13 cellular contexts compared by ENCODE assay signal in the genomic region with DNA sequence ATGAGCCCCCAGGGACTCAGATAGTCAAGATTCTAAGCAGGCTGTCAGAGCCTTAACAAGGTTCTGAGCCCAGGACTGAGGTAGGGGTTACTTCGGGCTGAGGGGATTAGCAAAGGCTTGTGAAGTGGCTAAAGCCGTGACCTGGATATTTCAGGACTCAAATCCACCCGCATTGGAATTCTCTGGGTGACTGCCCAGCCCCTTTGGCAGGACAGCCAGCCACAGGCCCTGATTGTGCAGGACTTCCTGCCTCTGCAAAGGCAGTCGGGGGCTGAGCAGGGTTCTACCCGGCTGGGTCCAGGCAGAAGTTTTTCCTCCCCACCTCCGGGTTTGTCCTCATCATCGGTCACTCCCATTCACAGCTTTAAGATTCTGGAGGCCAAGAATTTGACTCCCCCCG. TPM values are rescaled to one million over a fixed set of nuclear protein-coding genes. Genes with fewer than 3 reads are reported as not detected.
DNase-seq lines count a peak whose midpoint lies in the region; ATAC-seq and TF ChIP-seq lines count a peak whose summit lies in the region.
"Had no signal": no experiment of that assay in that cellular context is flagged by ENCODE, and none has a peak within 500 bp of the region (broad histone marks: within the 10 kb centered on the region; RNA-seq: fewer than 3 reads in every experiment).

A gene with protein sequence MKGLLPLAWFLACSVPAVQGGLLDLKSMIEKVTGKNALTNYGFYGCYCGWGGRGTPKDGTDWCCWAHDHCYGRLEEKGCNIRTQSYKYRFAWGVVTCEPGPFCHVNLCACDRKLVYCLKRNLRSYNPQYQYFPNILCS (plus strand): TSS at position 263 of the 400 bp plus-strand sequence. CDS start 14,637 bp downstream, outside the sequence.

- peaks cover 0 to 8% of the 10 kb centered on the region in 2 donors for H3K27me3 Mint-ChIP-seq in natural killer cell treated with Interleukin-12 subunit alpha and Interleukin-12 subunit beta and Interleukin-15 and Interleukin-18, amount 100 ng/mL, for 72 hours
- H3K27me3 Mint-ChIP-seq: activated naive CD8-positive, alpha-beta T cell; B cell; IgD-negative memory B cell; naive B cell had no signal

- H3K4me1 Mint-ChIP-seq in natural killer cell treated with Interleukin-12 subunit alpha and Interleukin-12 subunit beta and Interleukin-15 and Interleukin-18, amount 100 ng/mL, for 72 hours (ENCODE audit: low read depth in 2 of 2), result no peaks in the 10 kb centered on the region
- H3K4me1 Mint-ChIP-seq: activated CD4-positive, alpha-beta T cell treated with anti-CD3 and anti-CD28 coated beads, Interleukin-2, amount 10 ng/mL, durations not matched to agents 24 days and 14 days had no signal

- no peak within 1 kb of the TSS for H3K4me3 Mint-ChIP-seq in natural killer cell treated with Interleukin-12 subunit alpha and Interleukin-12 subunit beta and Interleukin-15 and Interleukin-18, amount 100 ng/mL, for 72 hours
- H3K4me3 Mint-ChIP-seq: activated CD4-positive, alpha-beta T cell treated with anti-CD3 and anti-CD28 coated beads, Interleukin-2, amount 10 ng/mL, durations not matched to agents 24 days and 14 days; activated naive CD8-positive, alpha-beta T cell; B cell; IgD-negative memory B cell had no signal

- in situ Hi-C loops in brain microvascular endothelial cell (cut with HindIII; ENCODE audit: low pct_ligation_motif_present, low sequenced_read_pairs), result no loop called here

- no peaks in the 10 kb centered on the region for H3K27me3 ChIP-seq in BLaER1 treated with 17β-estradiol and CSF1 and Interleukin-3, amounts not matched to agents 10 nM and 100 nM
- H3K27me3 ChIP-seq in rectal smooth muscle tissue (ENCODE audit: control insufficient read depth, insufficient read depth, low read length), result no peaks in the 10 kb centered on the region
- no peaks in the 10 kb centered on the region for H3K27me3 ChIP-seq in brain microvascular endothelial cell (replicated peaks)

- TF ChIP-seq CTCF in brain microvascular endothelial cell (IDR thresholded peaks at IDR 0.05; ENCODE audit: low read depth, low read length, missing control alignments), result no peak

- DNase-seq in caudate nucleus (lab: John Stamatoyannopoulos, UW) (peak in 33 of 61 donors; percentile 4 to 75 (median 30)), iris pigment epithelial cell (ENCODE audit: low read depth) (peak; percentile 19), brain microvascular endothelial cell (no peak), NCI-H146 (lab: John Stamatoyannopoulos, UW) (no peak), SHP77 (lab: John Stamatoyannopoulos, UW) (no peak)
- no peak for DNase-seq in natural killer cell treated with Interleukin-12 subunit alpha and Interleukin-12 subunit beta and Interleukin-15 and Interleukin-18, amount 100 ng/mL, for 72 hours (ENCODE audit: low spot score)
- DNase-seq: activated CD4-positive, alpha-beta T cell treated with anti-CD3 and anti-CD28 coated beads, Interleukin-2, amount 10 ng/mL, durations not matched to agents 24 days and 14 days; naive B cell had no signal

- H3K4me3 ChIP-seq in BLaER1 treated with 17β-estradiol and CSF1 and Interleukin-3, amounts not matched to agents 10 nM and 100 nM, result no peak within 1 kb of the TSS
- peak within 1 kb of the TSS; percentile 61 for H3K4me3 ChIP-seq in rectal smooth muscle tissue (ENCODE audit: low read length)
- H3K4me3 ChIP-seq in brain microvascular endothelial cell (ENCODE audit: low read depth, low read length), result no peak within 1 kb of the TSS

- no peaks in the 10 kb centered on the region for H3K9me3 Mint-ChIP-seq in natural killer cell treated with Interleukin-12 subunit alpha and Interleukin-12 subunit beta and Interleukin-15 and Interleukin-18, amount 100 ng/mL, for 72 hours
- H3K9me3 Mint-ChIP-seq: activated CD4-positive, alpha-beta T cell treated with anti-CD3 and anti-CD28 coated beads, Interleukin-2, amount 10 ng/mL, durations not matched to agents 24 days and 14 days; IgD-negative memory B cell; naive B cell had no signal

- ATAC-seq in natural killer cell treated with Interleukin-12 subunit alpha and Interleukin-12 subunit beta and Interleukin-15 and Interleukin-18, amount 100 ng/mL, for 72 hours, result no peak

- no peaks in the 10 kb centered on the region for H3K36me3 ChIP-seq in BLaER1 treated with 17β-estradiol and CSF1 and Interleukin-3, amounts not matched to agents 10 nM and 100 nM
- no peaks in the 10 kb centered on the region for H3K36me3 ChIP-seq in rectal smooth muscle tissue (ENCODE audit: control insufficient read depth, insufficient read depth, low read length)
- H3K36me3 ChIP-seq in brain microvascular endothelial cell (replicated peaks), result no peaks in the 10 kb centered on the region

- H3K27ac Mint-ChIP-seq in natural killer cell treated with Interleukin-12 subunit alpha and Interleukin-12 subunit beta and Interleukin-15 and Interleukin-18, amount 100 ng/mL, for 72 hours, result no peak within 1 kb of the TSS
- H3K27ac Mint-ChIP-seq: activated CD4-positive, alpha-beta T cell treated with anti-CD3 and anti-CD28 coated beads, Interleukin-2, amount 10 ng/mL, durations not matched to agents 24 days and 14 days; B cell; IgD-negative memory B cell had no signal

- no peaks in the 10 kb centered on the region for H3K36me3 Mint-ChIP-seq in natural killer cell treated with Interleukin-12 subunit alpha and Interleukin-12 subunit beta and Interleukin-15 and Interleukin-18, amount 100 ng/mL, for 72 hours
- H3K36me3 Mint-ChIP-seq: activated naive CD8-positive, alpha-beta T cell; naive B cell had no signal

- H3K27ac ChIP-seq in BLaER1 treated with 17β-estradiol and CSF1 and Interleukin-3, amounts not matched to agents 10 nM and 100 nM, result peak within 1 kb of the TSS in 1 of 11 experiments; percentile 13; a peak in 1 of 22 replicates
- H3K27ac ChIP-seq in caudate nucleus (ENCODE audit: low read depth, low read length) (no peak within 1 kb of the TSS), rectal smooth muscle tissue (ENCODE audit: low read depth, low read length) (peak within 1 kb of the TSS; percentile 93), brain microvascular endothelial cell (no peak within 1 kb of the TSS)

- H4K20me1 ChIP-seq in BLaER1 treated with 17β-estradiol and CSF1 and Interleukin-3, amounts not matched to agents 10 nM and 100 nM, result no peaks in the 10 kb centered on the region

- peak within 1 kb of the TSS in 9 of 11 experiments; percentile 32 to 67 (median 50); a peak in 18 of 22 replicates for H3K4me2 ChIP-seq in BLaER1 treated with 17β-estradiol and CSF1 and Interleukin-3, amounts not matched to agents 10 nM and 100 nM

- H3K4me1 ChIP-seq in BLaER1 treated with 17β-estradiol and CSF1 and Interleukin-3, amounts not matched to agents 10 nM and 100 nM, result peaks cover 23 to 49% (median 44%) of the 10 kb centered on the region in 10 experiments
- H3K4me1 ChIP-seq in rectal smooth muscle tissue (ENCODE audit: control insufficient read depth, insufficient read depth, low read length), result peaks cover 14% of the 10 kb centered on the region

- no peaks in the 10 kb centered on the region for H3K9me3 ChIP-seq in BLaER1 treated with 17β-estradiol and CSF1 and Interleukin-3, amounts not matched to agents 10 nM and 100 nM (replicated peaks in 1 of 11)

- H3K9ac ChIP-seq in BLaER1 treated with 17β-estradiol and CSF1 and Interleukin-3, amounts not matched to agents 10 nM and 100 nM, result no peak within 1 kb of the TSS
- no peak within 1 kb of the TSS for H3K9ac ChIP-seq in rectal smooth muscle tissue (ENCODE audit: low read length)

RNA-seq across cellular contexts. Expression of the gene that starts here (rescaled TPM):
- not detected for total RNA-seq in natural killer cell treated with Interleukin-12 subunit alpha and Interleukin-12 subunit beta and Interleukin-15 and Interleukin-18, amount 100 ng/mL, for 72 hours
- total RNA-seq: activated CD4-positive, alpha-beta T cell treated with anti-CD3 and anti-CD28 coated beads, Interleukin-2, amount 10 ng/mL, durations not matched to agents 24 days and 14 days; B cell had no signal

Comparison
In these comparisons a context has a peak if more than half of its experiments do, and no peak if none do; other contexts are left out.
1. DNase-seq: peak in caudate nucleus (33 of 61) and iris pigment epithelial cell (single experiment); none in brain microvascular endothelial cell (single experiment), natural killer cell treated with Interleukin-12 subunit alpha and Interleukin-12 subunit beta and Interleukin-15 and Interleukin-18, amount 100 ng/mL, for 72 hours (single experiment), NCI-H146 (single experiment) and SHP77 (0 of 2).